9 cellular contexts compared by ENCODE assay signal in the genomic region with DNA sequence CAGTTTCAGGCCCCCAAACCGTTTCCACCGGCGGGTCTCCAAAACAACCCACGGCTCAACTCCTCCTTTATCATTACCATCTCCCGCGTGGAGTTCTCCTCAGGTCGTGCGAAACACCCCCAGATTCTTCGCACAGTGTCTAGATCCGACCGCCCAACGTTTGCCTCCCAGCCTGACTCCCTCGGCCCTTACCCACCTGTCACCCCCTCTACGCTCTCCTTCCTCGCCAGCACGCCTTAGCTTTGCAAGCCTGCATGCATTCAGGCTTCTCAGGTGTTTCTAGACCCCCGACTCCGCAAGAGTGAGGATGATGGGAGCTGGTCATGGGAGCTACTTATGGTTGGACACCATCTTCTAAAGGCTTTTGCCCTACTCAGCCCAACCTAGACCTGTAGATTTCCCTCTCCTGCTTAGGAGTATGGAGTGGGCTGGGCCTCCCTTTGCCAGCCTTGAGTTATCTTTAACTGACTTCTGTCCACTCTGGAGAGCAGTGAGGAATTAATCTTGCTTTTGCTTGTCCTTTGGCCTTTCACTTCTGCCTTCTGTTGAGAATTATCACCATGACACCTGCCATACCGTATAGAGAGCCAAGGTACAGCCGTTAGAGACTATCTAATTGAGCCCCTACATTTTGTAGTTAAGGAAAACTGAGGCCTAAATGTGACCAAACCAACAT. TPM values are rescaled to one million over a fixed set of nuclear protein-coding genes. Genes with fewer than 3 reads are reported as not detected.
DNase-seq lines count a peak whose midpoint lies in the region; ATAC-seq and TF ChIP-seq lines count a peak whose summit lies in the region.
"Had no signal": no experiment of that assay in that cellular context is flagged by ENCODE, and none has a peak within 500 bp of the region (broad histone marks: within the 10 kb centered on the region; RNA-seq: fewer than 3 reads in every experiment).

No MANE protein-coding gene starts in this region.

- H3K27ac ChIP-seq in breast epithelium (peak overlapping the region; percentile 87 to 90), caudate nucleus (ENCODE audit: low read depth, low read length) (peak overlapping the region; percentile 86), lower lobe of right lung (peak overlapping the region; percentile 90), aorta (ENCODE audit: low read depth in 1 of 2, low read length in 2 of 2) (no peak overlapping the region)

- peaks cover 3% of the 10 kb centered on the region for H3K4me1 Mint-ChIP-seq in MCF 10A (ENCODE audit: insufficient read depth, unreplicated experiment)

- H3K27me3 ChIP-seq in breast epithelium (no peaks in the 10 kb centered on the region), lower lobe of right lung (ENCODE audit: low read depth) (no peaks in the 10 kb centered on the region), aorta (ENCODE audit: control insufficient read depth in 1 of 2, insufficient read depth in 2 of 2, low read length in 1 of 2) (no peaks in the 10 kb centered on the region)

- BruUV-seq in MCF 10A (replicated peaks; lab: Mats Ljungman, UMichigan): no TSS peak

- H3K4me1 ChIP-seq in breast epithelium (peaks cover 0 to 5% of the 10 kb centered on the region in 2 donors), lower lobe of right lung (peaks cover 30% of the 10 kb centered on the region), aorta (ENCODE audit: control insufficient read depth in 1 of 2, insufficient read depth in 2 of 2, low read length in 2 of 2) (no peaks in the 10 kb centered on the region)

- ATAC-seq in lower lobe of right lung (peak in 1 of 2 donors; percentile 0), aorta (ENCODE audit: low FRiP score) (no peak), GM18867 (IDR thresholded peaks at IDR 0.05; ENCODE audit: unreplicated experiment) (no peak)

- H3K27ac Mint-ChIP-seq in MCF 10A (ENCODE audit: low read depth, unreplicated experiment): no peak overlapping the region

- DNase-seq in breast epithelium (ENCODE audit: low spot score in 2 of 2) (no peak), MCF 10A (ENCODE audit: unreplicated experiment) (no peak), caudate nucleus (lab: John Stamatoyannopoulos, UW) (peak in 6 of 61 donors; percentile 7 to 50 (median 36)), lower lobe of right lung (no peak), aorta (no peak), LoVo (ENCODE audit: low spot score) (no peak), SIG-M5 (lab: John Stamatoyannopoulos, UW) (no peak)

- H3K4me3 ChIP-seq in breast epithelium (peak overlapping the region; percentile 92 to 95 (median 94)), lower lobe of right lung (peak overlapping the region; percentile 95), aorta (ENCODE audit: low read length in 2 of 2) (peak overlapping the region; percentile 70 to 73)

- peaks cover 35% of the 10 kb centered on the region for H3K36me3 Mint-ChIP-seq in MCF 10A (ENCODE audit: insufficient read depth, unreplicated experiment)

- H3K9me3 ChIP-seq in breast epithelium: no peaks in the 10 kb centered on the region
- H3K9me3 ChIP-seq in lower lobe of right lung: no peaks in the 10 kb centered on the region
- no peaks in the 10 kb centered on the region for H3K9me3 ChIP-seq in aorta (ENCODE audit: control insufficient read depth, low read length)

- TF ChIP-seq CTCF in breast epithelium (IDR thresholded peaks at IDR 0.05) (no peak), MCF 10A (IDR thresholded peaks at IDR 0.05; ENCODE audit: unreplicated experiment) (no peak), lower lobe of right lung (IDR thresholded peaks at IDR 0.05) (no peak)

- CTCF ChIA-PET in MCF 10A (lab: Yijun Ruan, JAX): interaction anchor here (2.6 kb wide), 1 partner anchor 12 kb away, joined by 13 read pairs; no protein-coding TSS in a partner anchor

- TF ChIP-seq POLR2A in breast epithelium (IDR thresholded peaks at IDR 0.05): no peak

- no peaks in the 10 kb centered on the region for H3K9me3 Mint-ChIP-seq in MCF 10A (ENCODE audit: unreplicated experiment)
- H3K9me3 Mint-ChIP-seq: neural crest cell had no signal

- no peak overlapping the region for H3K4me3 Mint-ChIP-seq in MCF 10A (ENCODE audit: unreplicated experiment)
- H3K4me3 Mint-ChIP-seq: neural crest cell had no signal

- H3K36me3 ChIP-seq in breast epithelium: no peaks in the 10 kb centered on the region
- peaks cover 10% of the 10 kb centered on the region for H3K36me3 ChIP-seq in lower lobe of right lung
- H3K36me3 ChIP-seq in aorta (ENCODE audit: control insufficient read depth in 1 of 2, insufficient read depth in 2 of 2, low read length in 1 of 2): no peaks in the 10 kb centered on the region

- H3K27me3 Mint-ChIP-seq in MCF 10A (ENCODE audit: insufficient read depth, unreplicated experiment): no peaks in the 10 kb centered on the region

- POLR2A ChIA-PET in MCF 10A (lab: Yijun Ruan, JAX): interaction anchor here (0.6 to 11.6 kb wide), 14 partner anchors 9 to 513 kb away, joined by 3 to 314 read pairs (median 5); partner anchors contain the start of genes MED18 and SESN2

- 11 to 12% methylated on average over 20 of the region's 20 CpGs for WGBS in aorta, 2 donors

- intact Hi-C loops in breast epithelium (cut with DNase I; ENCODE audit: low total_unique reads): no loop called here
- intact Hi-C loops in MCF 10A (cut with micrococcal nuclease): no loop called here
- intact Hi-C loops in lower lobe of right lung (cut with DNase I): no loop called here
- intact Hi-C loops in aorta (cut with DNase I): no loop called here

RNA-seq across cellular contexts. Expression of gene ATP5IF1, which starts 0.9 kb away (rescaled TPM):
- total RNA-seq in breast epithelium (100 to 1,000 TPM; 137 to 147 (median 138) TPM), MCF 10A (2022) (214 and 232 TPM in 2 replicates), lower lobe of right lung (109 TPM), aorta (10 to 100 TPM; 56.3 to 74.0 TPM)
- polyA plus RNA-seq in aorta: 100 to 1,000 TPM; 232 to 391 TPM

RNA-seq across cellular contexts. Expression of gene DNAJC8, which starts 4.0 kb away (rescaled TPM):
- 10 to 100 TPM; 67.8 to 76.4 (median 75.4) TPM for total RNA-seq in breast epithelium
- total RNA-seq in MCF 10A (2022): 59.6 and 60.0 TPM in 2 replicates
- total RNA-seq in lower lobe of right lung: 68.9 TPM
- 10 to 100 TPM; 66.4 to 67.3 TPM for total RNA-seq in aorta
- 100 to 1,000 TPM in 1 of 2 donors, 10 to 100 TPM in 1; 80.4 to 111 TPM for polyA plus RNA-seq in aorta

RNA-seq across cellular contexts. Expression of gene SESN2, which starts 22.5 kb away (rescaled TPM):
- 10 to 100 TPM in 2 of 3 donors, 1 to 10 TPM in 1; 10.0 to 16.0 (median 12.5) TPM for total RNA-seq in breast epithelium
- 106 and 118 TPM in 2 replicates for total RNA-seq in MCF 10A (2022)
- 13.1 TPM for total RNA-seq in lower lobe of right lung
- 10 to 100 TPM in 1 of 2 donors, 1 to 10 TPM in 1; 9.8 to 11.1 TPM for total RNA-seq in aorta
- polyA plus RNA-seq in aorta: 1 to 10 TPM; 5.3 to 5.6 TPM

Comparison
In these comparisons a context has a peak if more than half of its experiments do, and no peak if none do; other contexts are left out.
1. H3K27ac ChIP-seq: peak in breast epithelium (2 of 2), caudate nucleus (single experiment) and lower lobe of right lung (single experiment); none in aorta (0 of 2).
2. Peak in every context shown above with its lines, with median percentiles within 50 percentile points of each other: H3K4me3 ChIP-seq.